Comparison of ENCODE assay signal across 17 cellular contexts in genomic region chr15:75584121-75584520, GRCh38. TPM values are rescaled to one million over a fixed set of nuclear protein-coding genes. Genes with fewer than 3 reads are reported as not detected.
DNase-seq lines count a peak whose midpoint lies in the region; ATAC-seq and TF ChIP-seq lines count a peak whose summit lies in the region.
"Had no signal": no experiment of that assay in that cellular context is flagged by ENCODE, and none has a peak within 500 bp of the region (broad histone marks: within the 10 kb centered on the region; RNA-seq: fewer than 3 reads in every experiment).

No MANE protein-coding gene starts in this region.

- H4K20me1 ChIP-seq in GM23338 (replicated peaks; ENCODE audit: insufficient read depth): no peaks in the 10 kb centered on the region

- peaks cover 7% of the 10 kb centered on the region; the same call in 2 of the 3 replicates for H3K36me3 Mint-ChIP-seq in GM23338 (ENCODE audit: low read depth)

- no peaks in the 10 kb centered on the region for H3K79me2 ChIP-seq in GM23338 (replicated peaks; ENCODE audit: insufficient read depth)

- peaks cover 6% of the 10 kb centered on the region; the same call in 1 of the 2 replicates for H3F3A ChIP-seq in GM23338 (replicated peaks; ENCODE audit: low read depth)

- H3K4me2 ChIP-seq in GM23338: no peak overlapping the region
- H3K4me2 ChIP-seq: SK-N-SH had no signal

- ATAC-seq in GM23338: peak; percentile 35
- ATAC-seq: HCT116, Panc1, Right ventricle myocardium inferior had no signal

- peaks cover 16% of the 10 kb centered on the region; the same call in 1 of the 2 replicates for H3K4me1 ChIP-seq in GM23338 (ENCODE audit: insufficient read depth)

- H3K4me3 ChIP-seq in GM23338: no peak overlapping the region
- H3K4me3 ChIP-seq in fibroblast of pulmonary artery (replicated peaks; ENCODE audit: low read depth, low read length): no peak overlapping the region
- H3K4me3 ChIP-seq in H7 (ENCODE audit: insufficient read depth, low read depth, low read length): no peak overlapping the region
- H3K4me3 ChIP-seq: BLaER1 treated with 17β-estradiol and CSF1 and Interleukin-3, amounts not matched to agents 10 nM and 100 nM had no signal

- no peak overlapping the region for H3K27ac Mint-ChIP-seq in GM23338

- TF ChIP-seq CTCF in GM23338 (conservative IDR thresholded peaks at IDR 0.05; ENCODE audit: low read depth in 2 of 2): no peak
- TF ChIP-seq CTCF in fibroblast of pulmonary artery (IDR thresholded peaks at IDR 0.05; ENCODE audit: low read length, missing control alignments): no peak

- H3K9me2 ChIP-seq in GM23338 (ENCODE audit: insufficient read depth): no peaks in the 10 kb centered on the region
- H3K9me2 ChIP-seq: SK-N-SH had no signal

- no peak overlapping the region for H2AFZ ChIP-seq in GM23338

- H3K27me3 Mint-ChIP-seq in GM23338 (ENCODE audit: insufficient read depth, low read depth, poor library complexity): peaks cover 13% of the 10 kb centered on the region

- H3K27me3 ChIP-seq in GM23338 (ENCODE audit: insufficient read depth) (no peaks in the 10 kb centered on the region), H7 (ENCODE audit: control insufficient read depth, insufficient read depth, low read length) (no peaks in the 10 kb centered on the region)
- H3K27me3 ChIP-seq: BLaER1 treated with 17β-estradiol and CSF1 and Interleukin-3, amounts not matched to agents 10 nM and 100 nM had no signal

- no peaks in the 10 kb centered on the region for H3K9me3 Mint-ChIP-seq in GM23338

- H3K36me3 ChIP-seq in GM23338 (ENCODE audit: insufficient read depth) (no peaks in the 10 kb centered on the region), H7 (replicated peaks; ENCODE audit: control insufficient read depth, insufficient read depth, low read length) (no peaks in the 10 kb centered on the region)

- peaks cover 15% of the 10 kb centered on the region for H3K4me1 Mint-ChIP-seq in GM23338

- H3K4me3 Mint-ChIP-seq in GM23338: no peak overlapping the region

- DNase-seq in GM23338 (ENCODE audit: low spot score) (peak; percentile 15), fibroblast of pulmonary artery (ENCODE audit: low read depth) (peak; percentile 38), putamen (ENCODE audit: low spot score) (peak; percentile 53), H7 (no peak), DMS79 treated with DMSO at 0.1 percent for 48 hours (lab: John Stamatoyannopoulos, UW) (no peak), activated gamma-delta T cell (lab: John Stamatoyannopoulos, UW) (no peak)
- DNase-seq: KG1, NCI-H1092, NCI-H187, NCI-H446, NCI-H774, SK-N-SH had no signal

- no peak overlapping the region for H3K27ac ChIP-seq in GM23338 (ENCODE audit: low read depth)
- H3K27ac ChIP-seq: BLaER1 treated with 17β-estradiol and CSF1 and Interleukin-3, amounts not matched to agents 10 nM and 100 nM had no signal

TF ChIP-seq in GM23338, 12 proteins besides CTCF, POLR2A, EP300 and RAD21 (continues in another document):
- TF ChIP-seq NANOG (IDR thresholded peaks at IDR 0.05; ENCODE audit: borderline replicate concordance): no peak
- TF ChIP-seq, protein P1, sequence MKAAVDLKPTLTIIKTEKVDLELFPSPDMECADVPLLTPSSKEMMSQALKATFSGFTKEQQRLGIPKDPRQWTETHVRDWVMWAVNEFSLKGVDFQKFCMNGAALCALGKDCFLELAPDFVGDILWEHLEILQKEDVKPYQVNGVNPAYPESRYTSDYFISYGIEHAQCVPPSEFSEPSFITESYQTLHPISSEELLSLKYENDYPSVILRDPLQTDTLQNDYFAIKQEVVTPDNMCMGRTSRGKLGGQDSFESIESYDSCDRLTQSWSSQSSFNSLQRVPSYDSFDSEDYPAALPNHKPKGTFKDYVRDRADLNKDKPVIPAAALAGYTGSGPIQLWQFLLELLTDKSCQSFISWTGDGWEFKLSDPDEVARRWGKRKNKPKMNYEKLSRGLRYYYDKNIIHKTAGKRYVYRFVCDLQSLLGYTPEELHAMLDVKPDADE (IDR thresholded peaks at IDR 0.05): no peak
- TF ChIP-seq EZH2 (IDR thresholded peaks at IDR 0.05; ENCODE audit: low read depth, unreplicated experiment): no peak
- no peak for TF ChIP-seq POLR2AphosphoS5 (IDR thresholded peaks at IDR 0.05; ENCODE audit: low read depth)
- no peak for TF ChIP-seq ZNF114 (CRISPR knock-in tag; IDR thresholded peaks at IDR 0.05)
- TF ChIP-seq STAT1 (IDR thresholded peaks at IDR 0.05; ENCODE audit: unreplicated experiment): no peak
- no peak for TF ChIP-seq CREB1 (CRISPR knock-in tag; IDR thresholded peaks at IDR 0.05; ENCODE audit: low read depth)
- no peak for TF ChIP-seq ZNF331 (CRISPR knock-in tag; IDR thresholded peaks at IDR 0.05; ENCODE audit: low read depth)

TF ChIP-seq in PFSK-1, 5 proteins besides CTCF, POLR2A, EP300 and RAD21:
- TF ChIP-seq FOXP2 (optimal IDR thresholded peaks at IDR 0.05; ENCODE audit: borderline replicate concordance, extremely low read depth, extremely low read length, insufficient read depth) (no peak), SIN3A (IDR thresholded peaks at IDR 0.05; ENCODE audit: borderline replicate concordance, insufficient read depth, low read length) (peak; percentile 92; the same call in 1 of the 2 replicates)

RNA-seq across cellular contexts. Expression of gene PTPN9, which starts 5.0 kb away (rescaled TPM):
- 27.2 and 32.7 TPM in 2 replicates for total RNA-seq in GM23338 (2014; rRNA removed; shearing (Covaris generic))
- 12.1 and 13.3 TPM in 2 replicates for polyA plus RNA-seq in GM23338 (2016; fragmentation: Nextera tagmentation; extraction: Ambion mirVana)
- 175 TPM for polyA plus RNA-seq in PFSK-1 (2012; ENCODE audit: insufficient read length, low read depth)
- 44.8 and 48.1 TPM in 2 replicates for total RNA-seq in H7 (2014; rRNA removed; shearing (Covaris generic))

RNA-seq across cellular contexts. Expression of gene SNUPN, which starts 41.4 kb away (rescaled TPM):
- 27.7 and 31.5 TPM in 2 replicates for total RNA-seq in GM23338 (2014; rRNA removed; shearing (Covaris generic))
- 20.5 and 22.4 TPM in 2 replicates for polyA plus RNA-seq in GM23338 (2016; fragmentation: Nextera tagmentation; extraction: Ambion mirVana)
- 26.0 TPM for polyA plus RNA-seq in PFSK-1 (2012; ENCODE audit: insufficient read length, low read depth)
- 19.2 and 23.4 TPM in 2 replicates for total RNA-seq in H7 (2014; rRNA removed; shearing (Covaris generic))

RNA-seq across cellular contexts. Expression of gene IMP3, which starts 55.9 kb away (rescaled TPM):
- 315 and 319 TPM in 2 replicates for total RNA-seq in GM23338 (2014; rRNA removed; shearing (Covaris generic))
- polyA plus RNA-seq in GM23338 (2016; fragmentation: Nextera tagmentation; extraction: Ambion mirVana): 210 and 219 TPM in 2 replicates
- 96.7 TPM for polyA plus RNA-seq in PFSK-1 (2012; ENCODE audit: insufficient read length, low read depth)
- total RNA-seq in H7 (2014; rRNA removed; shearing (Covaris generic)): 132 and 168 TPM in 2 replicates

Comparison
In these comparisons a context has a peak if more than half of its experiments do, and no peak if none do; other contexts are left out.
1. DNase-seq: peak in GM23338 (single experiment), fibroblast of pulmonary artery (single experiment) and putamen (single experiment); none in H7 (single experiment), DMS79 treated with DMSO at 0.1 percent for 48 hours (single experiment) and activated gamma-delta T cell (single experiment).